Comparison of ENCODE assay signal across 8 cellular contexts in the genomic region with DNA sequence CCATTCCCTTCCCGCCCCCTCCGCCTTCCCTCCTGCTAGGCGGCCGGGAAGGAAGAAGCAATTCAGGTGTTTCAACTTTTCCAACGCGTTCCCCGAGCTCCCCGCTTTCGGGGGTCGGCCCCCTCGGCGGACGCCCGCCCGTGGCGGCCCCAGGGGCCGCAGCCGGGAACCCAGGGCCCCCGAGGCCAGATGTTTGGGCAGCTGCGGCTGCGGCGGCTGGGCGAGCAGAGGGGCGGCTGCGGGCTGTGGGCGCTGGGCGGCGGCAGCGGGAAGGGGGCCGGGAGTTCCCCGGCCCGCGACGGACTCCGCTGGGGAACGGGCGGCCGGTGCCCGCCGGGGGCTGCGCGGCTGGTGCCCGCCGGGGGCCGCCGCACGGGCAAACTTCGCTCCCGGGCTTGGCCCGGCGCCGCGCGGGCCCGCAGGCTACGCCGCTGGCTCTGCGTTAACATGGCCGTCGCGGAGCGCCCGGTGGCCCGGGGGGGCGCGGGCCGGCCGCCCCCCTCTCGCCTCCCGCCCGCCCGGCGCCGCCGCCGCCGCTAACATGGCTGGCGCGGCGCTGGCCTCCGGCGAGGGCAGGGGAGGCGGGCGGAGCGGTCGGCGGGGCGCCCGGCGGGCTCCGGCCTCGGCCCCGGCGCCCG. TPM values are rescaled to one million over a fixed set of nuclear protein-coding genes. Genes with fewer than 3 reads are reported as not detected.
DNase-seq lines count a peak whose midpoint lies in the region; ATAC-seq and TF ChIP-seq lines count a peak whose summit lies in the region.

No MANE protein-coding gene starts in this region.

- peaks cover 8 to 10% of the 10 kb centered on the region in 2 donors for H3K36me3 Mint-ChIP-seq in activated T-cell treated with anti-CD3 and anti-CD28 coated beads, Interleukin-2, amount 50 U/mL, for 72 hours (ENCODE audit: insufficient read depth in 2 of 2)

- no peak overlapping the region for H3K27ac Mint-ChIP-seq in activated T-cell treated with anti-CD3 and anti-CD28 coated beads, Interleukin-2, amount 50 U/mL, for 72 hours

- no peaks in the 10 kb centered on the region for H3K9me3 Mint-ChIP-seq in activated T-cell treated with anti-CD3 and anti-CD28 coated beads, Interleukin-2, amount 50 U/mL, for 72 hours

- intact Hi-C loops in Right ventricle myocardium superior (cut with DNase I) (no loop called here), right lobe of liver (cut with DNase I) (no loop called here)

- TF ChIP-seq POLR2A in right lobe of liver (IDR thresholded peaks at IDR 0.05): no peak

- peak overlapping the region; percentile 90 for H3K27ac ChIP-seq in cardiac muscle cell
- peak overlapping the region in 1 of 3 donors; percentile 59 for H3K27ac ChIP-seq in right lobe of liver

- H3K36me3 ChIP-seq in cardiac muscle cell (peaks cover 14% of the 10 kb centered on the region), right lobe of liver (peaks cover 0 to 4% (median 0%) of the 10 kb centered on the region in 4 donors)

- H3K4me1 ChIP-seq in cardiac muscle cell (ENCODE audit: low read depth): no peaks in the 10 kb centered on the region
- H3K4me1 ChIP-seq in right lobe of liver: no peaks in the 10 kb centered on the region

- 33% methylated on average over 20 of the region's 95 CpGs for WGBS in right lobe of liver (ENCODE audit: insufficient coverage, low coverage, low lambda C conversion rate, missing lambda C conversion rate)

- peak overlapping the region; percentile 70 for H3K4me3 ChIP-seq in cardiac muscle cell
- peak overlapping the region; percentile 34 to 65 (median 56) for H3K4me3 ChIP-seq in right lobe of liver

- no peaks in the 10 kb centered on the region for H3K4me1 Mint-ChIP-seq in activated T-cell treated with anti-CD3 and anti-CD28 coated beads, Interleukin-2, amount 50 U/mL, for 72 hours (ENCODE audit: low read depth)

- TF ChIP-seq CTCF in cardiac muscle cell (IDR thresholded peaks at IDR 0.05; ENCODE audit: low read depth, low read length) (no peak), right lobe of liver (IDR thresholded peaks at IDR 0.05) (no peak)

- peaks cover 14% of the 10 kb centered on the region for H3K27me3 Mint-ChIP-seq in activated T-cell treated with anti-CD3 and anti-CD28 coated beads, Interleukin-2, amount 50 U/mL, for 72 hours (ENCODE audit: low read depth)

- no peak overlapping the region for H3K4me3 Mint-ChIP-seq in activated T-cell treated with anti-CD3 and anti-CD28 coated beads, Interleukin-2, amount 50 U/mL, for 72 hours

- peak in 1 of 2 donors; percentile 26 for DNase-seq in cardiac muscle cell (ENCODE audit: low read depth in 1 of 2, low spot score in 1 of 2)
- DNase-seq in Right ventricle myocardium superior: no peak
- DNase-seq in activated T-cell treated with anti-CD3 and anti-CD28 coated beads, Interleukin-2, amount 50 U/mL, for 72 hours: peak; percentile 3 to 5
- peak in 1 of 3 donors; percentile 29 for DNase-seq in right lobe of liver
- DNase-seq in NCI-H526 (lab: John Stamatoyannopoulos, UW): no peak
- no peak for DNase-seq in NCI-H1694 treated with DMSO at 0.1 percent for 48 hours (lab: John Stamatoyannopoulos, UW)
- DNase-seq in KG1 (lab: John Stamatoyannopoulos, UW): no peak

- H3K27me3 ChIP-seq in cardiac muscle cell: no peaks in the 10 kb centered on the region
- no peaks in the 10 kb centered on the region for H3K27me3 ChIP-seq in right lobe of liver

- H3K9me3 ChIP-seq in cardiac muscle cell (ENCODE audit: low read depth): no peaks in the 10 kb centered on the region
- no peaks in the 10 kb centered on the region for H3K9me3 ChIP-seq in right lobe of liver

- ATAC-seq in Right ventricle myocardium superior (ENCODE audit: poor library complexity) (no peak), HG02973 (IDR thresholded peaks at IDR 0.05; ENCODE audit: unreplicated experiment) (peak; percentile 19), right lobe of liver (no peak)
- peak; percentile 7 to 20 for ATAC-seq in activated T-cell treated with anti-CD3 and anti-CD28 coated beads, Interleukin-2, amount 50 U/mL, for 72 hours (replicated peaks in 1 of 2)

RNA-seq across cellular contexts. Expression of a gene that starts 0.5 kb away (rescaled TPM):
- 56.5 and 117 TPM in 2 replicates for total RNA-seq in cardiac muscle cell
- polyA plus RNA-seq in cardiac muscle cell: 120 and 184 TPM in 2 replicates
- total RNA-seq in Right ventricle myocardium superior: 9.0 TPM
- total RNA-seq in activated T-cell treated with anti-CD3 and anti-CD28 coated beads, Interleukin-2, amount 50 U/mL, for 72 hours: 10 to 100 TPM; 22.8 to 28.1 TPM
- total RNA-seq in right lobe of liver: 10 to 100 TPM; 22.6 to 58.8 (median 26.5) TPM

Comparison
In these comparisons a context has a peak if more than half of its experiments do, and no peak if none do; other contexts are left out.
1. DNase-seq: peak in activated T-cell treated with anti-CD3 and anti-CD28 coated beads, Interleukin-2, amount 50 U/mL, for 72 hours (2 of 2); none in Right ventricle myocardium superior (single experiment), NCI-H526 (0 of 2), NCI-H1694 treated with DMSO at 0.1 percent for 48 hours (single experiment) and KG1 (single experiment).
2. ATAC-seq: peak in HG02973 (single experiment) and activated T-cell treated with anti-CD3 and anti-CD28 coated beads, Interleukin-2, amount 50 U/mL, for 72 hours (2 of 2); none in Right ventricle myocardium superior (single experiment) and right lobe of liver (0 of 4).